ENCODE assay signal across 2 cellular contexts in genomic region chr2:169300617-169301530, GRCh38.
TF ChIP-seq lines count a peak whose summit lies in the region.

No MANE protein-coding gene starts in this region.

TF ChIP-seq in HEK293, 187 proteins besides CTCF, POLR2A, EP300 and RAD21:
- TF ChIP-seq ZSCAN4 (tag by site-specific recombination; IDR thresholded peaks at IDR 0.05): no peak
- TF ChIP-seq ZIC2 (tag by site-specific recombination; IDR thresholded peaks at IDR 0.05): no peak
- TF ChIP-seq, protein P1, sequence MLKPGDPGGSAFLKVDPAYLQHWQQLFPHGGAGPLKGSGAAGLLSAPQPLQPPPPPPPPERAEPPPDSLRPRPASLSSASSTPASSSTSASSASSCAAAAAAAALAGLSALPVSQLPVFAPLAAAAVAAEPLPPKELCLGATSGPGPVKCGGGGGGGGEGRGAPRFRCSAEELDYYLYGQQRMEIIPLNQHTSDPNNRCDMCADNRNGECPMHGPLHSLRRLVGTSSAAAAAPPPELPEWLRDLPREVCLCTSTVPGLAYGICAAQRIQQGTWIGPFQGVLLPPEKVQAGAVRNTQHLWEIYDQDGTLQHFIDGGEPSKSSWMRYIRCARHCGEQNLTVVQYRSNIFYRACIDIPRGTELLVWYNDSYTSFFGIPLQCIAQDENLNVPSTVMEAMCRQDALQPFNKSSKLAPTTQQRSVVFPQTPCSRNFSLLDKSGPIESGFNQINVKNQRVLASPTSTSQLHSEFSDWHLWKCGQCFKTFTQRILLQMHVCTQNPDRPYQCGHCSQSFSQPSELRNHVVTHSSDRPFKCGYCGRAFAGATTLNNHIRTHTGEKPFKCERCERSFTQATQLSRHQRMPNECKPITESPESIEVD (tag by site-specific recombination; IDR thresholded peaks at IDR 0.05): 0 out of 2 replicates have a peak, but pooled peaks have one; percentile 26
- TF ChIP-seq ZNF394 (tag by site-specific recombination; IDR thresholded peaks at IDR 0.05; ENCODE audit: borderline replicate concordance): no peak

TF ChIP-seq in H1, 55 proteins besides CTCF, POLR2A, EP300 and RAD21:
- no peak for TF ChIP-seq TAF1 (IDR thresholded peaks at IDR 0.05; ENCODE audit: low read depth, low read length)
- TF ChIP-seq CBX5 (IDR thresholded peaks at IDR 0.05; ENCODE audit: low read depth, low read length): no peak
- TF ChIP-seq CTBP2 (IDR thresholded peaks at IDR 0.05; ENCODE audit: borderline replicate concordance, insufficient read depth, insufficient read length, low read length): no peak
- TF ChIP-seq, protein P2, sequence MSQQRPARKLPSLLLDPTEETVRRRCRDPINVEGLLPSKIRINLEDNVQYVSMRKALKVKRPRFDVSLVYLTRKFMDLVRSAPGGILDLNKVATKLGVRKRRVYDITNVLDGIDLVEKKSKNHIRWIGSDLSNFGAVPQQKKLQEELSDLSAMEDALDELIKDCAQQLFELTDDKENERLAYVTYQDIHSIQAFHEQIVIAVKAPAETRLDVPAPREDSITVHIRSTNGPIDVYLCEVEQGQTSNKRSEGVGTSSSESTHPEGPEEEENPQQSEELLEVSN (IDR thresholded peaks at IDR 0.05): no peak
- TF ChIP-seq, protein P3, sequence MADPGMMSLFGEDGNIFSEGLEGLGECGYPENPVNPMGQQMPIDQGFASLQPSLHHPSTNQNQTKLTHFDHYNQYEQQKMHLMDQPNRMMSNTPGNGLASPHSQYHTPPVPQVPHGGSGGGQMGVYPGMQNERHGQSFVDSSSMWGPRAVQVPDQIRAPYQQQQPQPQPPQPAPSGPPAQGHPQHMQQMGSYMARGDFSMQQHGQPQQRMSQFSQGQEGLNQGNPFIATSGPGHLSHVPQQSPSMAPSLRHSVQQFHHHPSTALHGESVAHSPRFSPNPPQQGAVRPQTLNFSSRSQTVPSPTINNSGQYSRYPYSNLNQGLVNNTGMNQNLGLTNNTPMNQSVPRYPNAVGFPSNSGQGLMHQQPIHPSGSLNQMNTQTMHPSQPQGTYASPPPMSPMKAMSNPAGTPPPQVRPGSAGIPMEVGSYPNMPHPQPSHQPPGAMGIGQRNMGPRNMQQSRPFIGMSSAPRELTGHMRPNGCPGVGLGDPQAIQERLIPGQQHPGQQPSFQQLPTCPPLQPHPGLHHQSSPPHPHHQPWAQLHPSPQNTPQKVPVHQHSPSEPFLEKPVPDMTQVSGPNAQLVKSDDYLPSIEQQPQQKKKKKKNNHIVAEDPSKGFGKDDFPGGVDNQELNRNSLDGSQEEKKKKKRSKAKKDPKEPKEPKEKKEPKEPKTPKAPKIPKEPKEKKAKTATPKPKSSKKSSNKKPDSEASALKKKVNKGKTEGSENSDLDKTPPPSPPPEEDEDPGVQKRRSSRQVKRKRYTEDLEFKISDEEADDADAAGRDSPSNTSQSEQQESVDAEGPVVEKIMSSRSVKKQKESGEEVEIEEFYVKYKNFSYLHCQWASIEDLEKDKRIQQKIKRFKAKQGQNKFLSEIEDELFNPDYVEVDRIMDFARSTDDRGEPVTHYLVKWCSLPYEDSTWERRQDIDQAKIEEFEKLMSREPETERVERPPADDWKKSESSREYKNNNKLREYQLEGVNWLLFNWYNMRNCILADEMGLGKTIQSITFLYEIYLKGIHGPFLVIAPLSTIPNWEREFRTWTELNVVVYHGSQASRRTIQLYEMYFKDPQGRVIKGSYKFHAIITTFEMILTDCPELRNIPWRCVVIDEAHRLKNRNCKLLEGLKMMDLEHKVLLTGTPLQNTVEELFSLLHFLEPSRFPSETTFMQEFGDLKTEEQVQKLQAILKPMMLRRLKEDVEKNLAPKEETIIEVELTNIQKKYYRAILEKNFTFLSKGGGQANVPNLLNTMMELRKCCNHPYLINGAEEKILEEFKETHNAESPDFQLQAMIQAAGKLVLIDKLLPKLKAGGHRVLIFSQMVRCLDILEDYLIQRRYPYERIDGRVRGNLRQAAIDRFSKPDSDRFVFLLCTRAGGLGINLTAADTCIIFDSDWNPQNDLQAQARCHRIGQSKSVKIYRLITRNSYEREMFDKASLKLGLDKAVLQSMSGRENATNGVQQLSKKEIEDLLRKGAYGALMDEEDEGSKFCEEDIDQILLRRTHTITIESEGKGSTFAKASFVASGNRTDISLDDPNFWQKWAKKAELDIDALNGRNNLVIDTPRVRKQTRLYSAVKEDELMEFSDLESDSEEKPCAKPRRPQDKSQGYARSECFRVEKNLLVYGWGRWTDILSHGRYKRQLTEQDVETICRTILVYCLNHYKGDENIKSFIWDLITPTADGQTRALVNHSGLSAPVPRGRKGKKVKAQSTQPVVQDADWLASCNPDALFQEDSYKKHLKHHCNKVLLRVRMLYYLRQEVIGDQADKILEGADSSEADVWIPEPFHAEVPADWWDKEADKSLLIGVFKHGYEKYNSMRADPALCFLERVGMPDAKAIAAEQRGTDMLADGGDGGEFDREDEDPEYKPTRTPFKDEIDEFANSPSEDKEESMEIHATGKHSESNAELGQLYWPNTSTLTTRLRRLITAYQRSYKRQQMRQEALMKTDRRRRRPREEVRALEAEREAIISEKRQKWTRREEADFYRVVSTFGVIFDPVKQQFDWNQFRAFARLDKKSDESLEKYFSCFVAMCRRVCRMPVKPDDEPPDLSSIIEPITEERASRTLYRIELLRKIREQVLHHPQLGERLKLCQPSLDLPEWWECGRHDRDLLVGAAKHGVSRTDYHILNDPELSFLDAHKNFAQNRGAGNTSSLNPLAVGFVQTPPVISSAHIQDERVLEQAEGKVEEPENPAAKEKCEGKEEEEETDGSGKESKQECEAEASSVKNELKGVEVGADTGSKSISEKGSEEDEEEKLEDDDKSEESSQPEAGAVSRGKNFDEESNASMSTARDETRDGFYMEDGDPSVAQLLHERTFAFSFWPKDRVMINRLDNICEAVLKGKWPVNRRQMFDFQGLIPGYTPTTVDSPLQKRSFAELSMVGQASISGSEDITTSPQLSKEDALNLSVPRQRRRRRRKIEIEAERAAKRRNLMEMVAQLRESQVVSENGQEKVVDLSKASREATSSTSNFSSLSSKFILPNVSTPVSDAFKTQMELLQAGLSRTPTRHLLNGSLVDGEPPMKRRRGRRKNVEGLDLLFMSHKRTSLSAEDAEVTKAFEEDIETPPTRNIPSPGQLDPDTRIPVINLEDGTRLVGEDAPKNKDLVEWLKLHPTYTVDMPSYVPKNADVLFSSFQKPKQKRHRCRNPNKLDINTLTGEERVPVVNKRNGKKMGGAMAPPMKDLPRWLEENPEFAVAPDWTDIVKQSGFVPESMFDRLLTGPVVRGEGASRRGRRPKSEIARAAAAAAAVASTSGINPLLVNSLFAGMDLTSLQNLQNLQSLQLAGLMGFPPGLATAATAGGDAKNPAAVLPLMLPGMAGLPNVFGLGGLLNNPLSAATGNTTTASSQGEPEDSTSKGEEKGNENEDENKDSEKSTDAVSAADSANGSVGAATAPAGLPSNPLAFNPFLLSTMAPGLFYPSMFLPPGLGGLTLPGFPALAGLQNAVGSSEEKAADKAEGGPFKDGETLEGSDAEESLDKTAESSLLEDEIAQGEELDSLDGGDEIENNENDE (IDR thresholded peaks at IDR 0.05; ENCODE audit: insufficient replicate concordance, low read length): no peak
- TF ChIP-seq BRCA1 (IDR thresholded peaks at IDR 0.05; ENCODE audit: low read depth, low read length): no peak
- no peak for TF ChIP-seq POLR2AphosphoS5 (IDR thresholded peaks at IDR 0.05; ENCODE audit: low read depth, low read length)
- TF ChIP-seq YY1 (IDR thresholded peaks at IDR 0.05; ENCODE audit: low read depth, low read length): no peak
- TF ChIP-seq RBBP5 (IDR thresholded peaks at IDR 0.05; ENCODE audit: borderline replicate concordance, low read depth, low read length): no peak
- TF ChIP-seq JUN (IDR thresholded peaks at IDR 0.05; ENCODE audit: low read depth, low read length): no peak
- no peak for TF ChIP-seq GTF2F1 (IDR thresholded peaks at IDR 0.05; ENCODE audit: borderline replicate concordance, low read depth, low read length)
- no peak for TF ChIP-seq MAFK (IDR thresholded peaks at IDR 0.05; ENCODE audit: low read depth, low read length)
- no peak for TF ChIP-seq JUND (IDR thresholded peaks at IDR 0.05; ENCODE audit: low read length)
